In genomic region chr1:93531193-93531592, GRCh38 we compare ENCODE assay signal across 1 cellular context.
TF ChIP-seq lines count a peak whose summit lies in the region.

No MANE protein-coding gene starts in this region.

TF ChIP-seq in HEK293, 187 proteins besides CTCF, POLR2A, EP300 and RAD21 (continued from another document):
- TF ChIP-seq PRDM4 (tag by site-specific recombination; IDR thresholded peaks at IDR 0.05), result 0 out of 2 replicates have a peak, but pooled peaks have one; percentile 30
